8 cellular contexts compared by ENCODE assay signal in genomic region chr10:72297281-72297967, GRCh38. TPM values are rescaled to one million over a fixed set of nuclear protein-coding genes. Genes with fewer than 3 reads are reported as not detected.
DNase-seq lines count a peak whose midpoint lies in the region; ATAC-seq and TF ChIP-seq lines count a peak whose summit lies in the region.

No MANE protein-coding gene starts in this region.

- ATAC-seq in GM18519 (IDR thresholded peaks at IDR 0.05; ENCODE audit: low FRiP score, unreplicated experiment) = peak; percentile 3
- ATAC-seq in HG03025 (IDR thresholded peaks at IDR 0.05; ENCODE audit: low FRiP score, unreplicated experiment) = peak; percentile 46

- intact Hi-C loops in thyroid gland (cut with DNase I) = no loop called here

- H3K27me3 ChIP-seq in thyroid gland = no peaks in the 10 kb centered on the region

- no peaks in the 10 kb centered on the region for H3K9me3 Mint-ChIP-seq in osteocyte (ENCODE audit: unreplicated experiment)

- TF ChIP-seq CTCF in osteocyte (IDR thresholded peaks at IDR 0.05) (no peak), thyroid gland (IDR thresholded peaks at IDR 0.05) (no peak)

- WGBS in thyroid gland, 2 donors = 9 to 22% methylated on average over 18 to 38 of the region's 44 CpGs

- peak overlapping the region in 2 of 3 donors; percentile 37 to 75 for H3K4me3 ChIP-seq in thyroid gland (replicated peaks in 1 of 3)

- H3K4me1 ChIP-seq in thyroid gland = peaks cover 12 to 19% of the 10 kb centered on the region in 2 donors

- peak overlapping the region; percentile 83 to 95 (median 94) for H3K27ac ChIP-seq in thyroid gland

- peaks cover 17% of the 10 kb centered on the region for H3K4me1 Mint-ChIP-seq in osteocyte (ENCODE audit: unreplicated experiment)

- H3K4me3 Mint-ChIP-seq in osteocyte (ENCODE audit: unreplicated experiment) = peak overlapping the region; percentile 73

- no peaks in the 10 kb centered on the region for H3K36me3 ChIP-seq in thyroid gland

- no peaks in the 10 kb centered on the region for H3K9me3 ChIP-seq in thyroid gland

- peak overlapping the region; percentile 94 for H3K27ac Mint-ChIP-seq in osteocyte (ENCODE audit: unreplicated experiment)

- H3K27me3 Mint-ChIP-seq in osteocyte (ENCODE audit: unreplicated experiment) = no peaks in the 10 kb centered on the region

- H3K36me3 Mint-ChIP-seq in osteocyte (ENCODE audit: unreplicated experiment) = no peaks in the 10 kb centered on the region

- DNase-seq in RPMI7951 (ENCODE audit: low read depth) = peak; percentile 98
- DNase-seq in activated T-helper 9 cell treated with anti-CD3 and anti-CD28 coated beads, Interleukin-2, amount 50 U/mL, for 16 hours (ENCODE audit: low read depth) = peak; percentile 94
- peak; percentile 86 for DNase-seq in foreskin melanocyte
- no peak for DNase-seq in osteocyte (ENCODE audit: extremely low spot score, unreplicated experiment)
- peak; percentile 63 to 67 for DNase-seq in thyroid gland
- DNase-seq in NCI-H1930 (lab: John Stamatoyannopoulos, UW) = no peak

- TF ChIP-seq POLR2A in thyroid gland (IDR thresholded peaks at IDR 0.05) = no peak

RNA-seq across cellular contexts. Expression of gene DDIT4, which starts 23.7 kb away (rescaled TPM):
- 138 and 156 TPM in 2 replicates for total RNA-seq in RPMI7951 (2014; rRNA removed; shearing (Covaris generic))
- 288 and 290 TPM in 2 replicates for total RNA-seq in osteocyte
- 100 to 1,000 TPM in 3 of 4 donors, 10 to 100 TPM in 1; 93.0 to 309 (median 134) TPM for total RNA-seq in thyroid gland

RNA-seq across cellular contexts. Expression of gene DNAJB12, which starts 57.3 kb away (rescaled TPM):
- total RNA-seq in RPMI7951 (2014; rRNA removed; shearing (Covaris generic)) = 20.8 and 24.9 TPM in 2 replicates
- total RNA-seq in osteocyte = 42.4 and 43.0 TPM in 2 replicates
- total RNA-seq in thyroid gland = 10 to 100 TPM; 31.6 to 49.7 (median 44.1) TPM

Comparison
In these comparisons a context has a peak if more than half of its experiments do, and no peak if none do; other contexts are left out.
1. DNase-seq: peak in RPMI7951 (single experiment), activated T-helper 9 cell treated with anti-CD3 and anti-CD28 coated beads, Interleukin-2, amount 50 U/mL, for 16 hours (single experiment), foreskin melanocyte (single experiment) and thyroid gland (2 of 2); none in osteocyte (single experiment) and NCI-H1930 (0 of 2).